8 cellular contexts compared by ENCODE assay signal in the genomic region with DNA sequence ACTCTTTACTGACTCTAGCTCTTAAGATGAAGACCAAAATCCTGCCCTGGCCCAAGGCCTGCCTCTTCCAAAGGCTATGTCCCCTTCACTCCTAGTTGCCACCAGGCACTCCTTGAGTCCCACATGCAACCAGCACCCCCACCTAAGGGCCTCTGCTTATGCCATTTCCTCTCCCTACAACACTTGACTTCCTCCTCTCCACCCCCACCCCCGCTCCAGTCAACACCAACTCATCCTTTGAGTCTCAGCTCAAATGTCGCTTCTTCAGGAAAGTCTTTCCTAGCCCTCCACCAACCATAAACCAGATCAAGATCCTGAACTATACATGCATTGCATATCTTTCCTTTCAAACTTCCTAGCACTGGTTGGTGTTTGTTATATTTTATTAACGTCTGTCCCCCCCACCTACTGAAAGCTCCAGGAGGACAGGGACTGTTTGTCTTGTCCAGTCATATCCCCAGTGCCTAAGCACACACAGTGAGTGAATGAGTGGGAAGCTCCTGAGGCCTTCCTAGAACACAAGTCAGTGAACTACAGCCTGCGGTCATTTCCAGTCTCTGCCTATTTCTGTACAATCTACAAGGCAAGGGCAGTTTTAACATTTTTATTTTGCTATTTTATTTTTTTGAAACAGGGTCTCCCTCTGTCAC. TPM values are rescaled to one million over a fixed set of nuclear protein-coding genes. Genes with fewer than 3 reads are reported as not detected.
DNase-seq lines count a peak whose midpoint lies in the region; ATAC-seq and TF ChIP-seq lines count a peak whose summit lies in the region.
"Had no signal": no experiment of that assay in that cellular context is flagged by ENCODE, and none has a peak within 500 bp of the region (broad histone marks: within the 10 kb centered on the region; RNA-seq: fewer than 3 reads in every experiment).

No MANE protein-coding gene starts in this region.

- H2BK12ac ChIP-seq in H9 (ENCODE audit: insufficient read length, low read depth, low read length): no peak overlapping the region

- CTCF ChIA-PET in T-cell (lab: Charles Lee): interaction anchor here (0.6 to 5.1 kb wide), 6 partner anchors 19 to 763 kb away, joined by 3 to 33 read pairs (median 6); no protein-coding TSS in a partner anchor

- POLR2A ChIA-PET in T-cell (lab: Charles Lee): interaction anchor here (0.5 to 1.7 kb wide), 5 partner anchors 12 to 50 kb away, joined by 3 to 7 read pairs (median 4); no protein-coding TSS in a partner anchor

- no peak overlapping the region for H2AK5ac ChIP-seq in H9 (ENCODE audit: insufficient read length, low read length)

- no peak overlapping the region for H3K4me2 ChIP-seq in H9 (ENCODE audit: insufficient read depth, insufficient read length, low read length)

- no peaks in the 10 kb centered on the region for H3K23me2 ChIP-seq in H9 (ENCODE audit: insufficient read length, low read depth, low read length, poor library complexity, severe bottlenecking)

- H3K36me3 Mint-ChIP-seq in H9 (ENCODE audit: insufficient read depth in 1 of 3, low read depth in 3 of 3) (peaks cover 0 to 4% (median 0%) of the 10 kb centered on the region in 3 experiments; a peak in 2 of 7 replicates), T-cell (peaks cover 4% of the 10 kb centered on the region)
- no peaks in the 10 kb centered on the region for H3K36me3 Mint-ChIP-seq in stimulated activated memory B cell treated with anti-CD40 and anti-IgM and Interleukin-4, amounts not matched to agents 10 μg/mL and 1 μg/mL and 100 μg/mL, for 72 hours

- DNase-seq in H9 (no peak), T-cell (peak in 21 of 34 experiments; percentile 24 to 58 (median 41)), pons (ENCODE audit: low spot score) (no peak), hippocampal formation (lab: John Stamatoyannopoulos, UW) (no peak)
- peak; percentile 23 for DNase-seq in effector CD4-positive, alpha-beta T cell

- no peak overlapping the region for H3K27ac ChIP-seq in H9 (ENCODE audit: insufficient read length, low read depth, low read length)

- H3K14ac ChIP-seq in H9 (ENCODE audit: insufficient read depth, low read length): 0 out of 2 replicates have a peak overlapping the region, but pooled peaks have one; percentile 21

- H2BK5ac ChIP-seq in H9 (ENCODE audit: insufficient read length, low read length): no peak overlapping the region

- H2BK20ac ChIP-seq in H9 (ENCODE audit: low read depth, low read length, poor library complexity, severe bottlenecking): no peak overlapping the region

- H3K4me3 Mint-ChIP-seq in H9: peak overlapping the region in 1 of 2 experiments; percentile 12; a peak in 2 of 5 replicates
- peak overlapping the region in 1 of 3 donors; percentile 78 for H3K4me3 Mint-ChIP-seq in T-cell
- H3K4me3 Mint-ChIP-seq in stimulated activated memory B cell treated with anti-CD40 and anti-IgM and Interleukin-4, amounts not matched to agents 10 μg/mL and 1 μg/mL and 100 μg/mL, for 72 hours: no peak overlapping the region

- H3K4me1 ChIP-seq in H9 (ENCODE audit: insufficient read depth, low read length): peaks cover 19% of the 10 kb centered on the region

- no peaks in the 10 kb centered on the region; the same call in 1 of the 2 replicates for H3K79me2 ChIP-seq in H9 (ENCODE audit: insufficient read depth, low read length)

- no peaks in the 10 kb centered on the region for H3K79me1 ChIP-seq in H9 (ENCODE audit: insufficient read depth, low read depth, low read length, poor library complexity, severe bottlenecking)

- no peak overlapping the region for H3K9ac ChIP-seq in H9 (ENCODE audit: extremely low read depth, insufficient read length, low read length)

- H3K9me3 Mint-ChIP-seq in H9: no peaks in the 10 kb centered on the region
- H3K9me3 Mint-ChIP-seq in T-cell: no peaks in the 10 kb centered on the region
- no peaks in the 10 kb centered on the region for H3K9me3 Mint-ChIP-seq in stimulated activated memory B cell treated with anti-CD40 and anti-IgM and Interleukin-4, amounts not matched to agents 10 μg/mL and 1 μg/mL and 100 μg/mL, for 72 hours

- no peaks in the 10 kb centered on the region for H4K20me1 ChIP-seq in H9 (ENCODE audit: control insufficient read depth, insufficient read depth, insufficient read length)

- H3T11ph ChIP-seq in H9 (ENCODE audit: low read length): no peak overlapping the region

- no peak overlapping the region for H2AFZ ChIP-seq in H9 (ENCODE audit: low read length)

- no peak overlapping the region for H3K18ac ChIP-seq in H9 (ENCODE audit: insufficient read length, low read depth, low read length)

- H3K27me3 Mint-ChIP-seq in H9 (ENCODE audit: low read depth) (no peaks in the 10 kb centered on the region), T-cell (no peaks in the 10 kb centered on the region)
- no peaks in the 10 kb centered on the region for H3K27me3 Mint-ChIP-seq in stimulated activated memory B cell treated with anti-CD40 and anti-IgM and Interleukin-4, amounts not matched to agents 10 μg/mL and 1 μg/mL and 100 μg/mL, for 72 hours

- H4K8ac ChIP-seq in H9 (replicated peaks; ENCODE audit: insufficient read length, low read depth, low read length): no peak overlapping the region

- H3K4me1 Mint-ChIP-seq in H9: peaks cover 40 to 67% of the 10 kb centered on the region in 2 experiments
- H3K4me1 Mint-ChIP-seq in T-cell: peaks cover 30 to 37% (median 37%) of the 10 kb centered on the region in 3 donors
- H3K4me1 Mint-ChIP-seq in stimulated activated memory B cell treated with anti-CD40 and anti-IgM and Interleukin-4, amounts not matched to agents 10 μg/mL and 1 μg/mL and 100 μg/mL, for 72 hours: peaks cover 7% of the 10 kb centered on the region

- H3K23ac ChIP-seq in H9 (ENCODE audit: insufficient read length, low read depth, low read length): no peak overlapping the region

- no peak overlapping the region for H4K5ac ChIP-seq in H9 (ENCODE audit: insufficient read length, low read depth, low read length)

- H3K4ac ChIP-seq in H9 (ENCODE audit: low read depth, low read length): no peak overlapping the region

- no peak overlapping the region for H2BK15ac ChIP-seq in H9 (ENCODE audit: low read depth, low read length)

- no peaks in the 10 kb centered on the region for H3K27me3 ChIP-seq in H9 (ENCODE audit: insufficient read depth, low read length)

- no peak for TF ChIP-seq CTCF in H9 (conservative IDR thresholded peaks at IDR 0.05)

- no peak overlapping the region for H2BK120ac ChIP-seq in H9 (ENCODE audit: low read depth, low read length, poor library complexity, severe bottlenecking)

- H3K27ac Mint-ChIP-seq in H9 (peak overlapping the region in 1 of 3 experiments; percentile 71; a peak in 3 of 7 replicates), T-cell (no peak overlapping the region)
- peak overlapping the region; percentile 43 for H3K27ac Mint-ChIP-seq in stimulated activated memory B cell treated with anti-CD40 and anti-IgM and Interleukin-4, amounts not matched to agents 10 μg/mL and 1 μg/mL and 100 μg/mL, for 72 hours

- peak; percentile 17 to 60 (median 52) for ATAC-seq in T-cell (replicated peaks in 1 of 4)
- no peak for ATAC-seq in stimulated activated memory B cell treated with anti-CD40 and anti-IgM and Interleukin-4, amounts not matched to agents 10 μg/mL and 1 μg/mL and 100 μg/mL, for 72 hours
- no peak for ATAC-seq in GM18858 (IDR thresholded peaks at IDR 0.05; ENCODE audit: unreplicated experiment)

- H4K91ac ChIP-seq in H9 (ENCODE audit: insufficient read length, low read depth, low read length): no peak overlapping the region

- WGBS in H9 (ENCODE audit: extremely low coverage, insufficient read length, low lambda C conversion rate): no CpG with 5 or more reads among the region's 4 CpGs

- no peak overlapping the region for H3K56ac ChIP-seq in H9 (ENCODE audit: insufficient read length, low read depth, low read length)

- no peaks in the 10 kb centered on the region for H3K9me3 ChIP-seq in H9 (ENCODE audit: control insufficient read depth, low read depth, low read length)

RNA-seq across cellular contexts. Expression of gene TBC1D2B, which starts 7.3 kb away (rescaled TPM):
- 16.0 and 17.6 TPM in 2 replicates for total RNA-seq in H9 (2021)
- total RNA-seq in T-cell: 100 to 1,000 TPM in 3 of 5 donors, 10 to 100 TPM in 2; 86.1 to 106 (median 101) TPM

RNA-seq across cellular contexts. Expression of gene SH2D7, which starts 22.2 kb away (rescaled TPM):
- total RNA-seq in H9 (2021): not detected in 2 replicates
- not detected for total RNA-seq in T-cell
- total RNA-seq: NCI-H460 had no signal

Comparison
In these comparisons a context has a peak if more than half of its experiments do, and no peak if none do; other contexts are left out.
1. DNase-seq: peak in T-cell (21 of 34) and effector CD4-positive, alpha-beta T cell (single experiment); none in H9 (single experiment), pons (single experiment) and hippocampal formation (0 of 2).
2. ATAC-seq: peak in T-cell (4 of 4); none in stimulated activated memory B cell treated with anti-CD40 and anti-IgM and Interleukin-4, amounts not matched to agents 10 μg/mL and 1 μg/mL and 100 μg/mL, for 72 hours (single experiment) and GM18858 (single experiment).